In genomic region chr22:48237466-48237865, GRCh38 we compare ENCODE assay signal across 23 cellular contexts.
"Had no signal": no experiment of that assay in that cellular context is flagged by ENCODE, and none has a peak within 500 bp of the region (broad histone marks: within the 10 kb centered on the region; RNA-seq: fewer than 3 reads in every experiment).

No MANE protein-coding gene starts in this region.

- H2AFZ ChIP-seq: parathyroid adenoma had no signal

- DNase-seq: activated CD4-positive, alpha-beta T cell treated with anti-CD3 and anti-CD28 coated beads for 48 hours; activated CD4-positive, alpha-beta T cell treated with anti-CD3 and anti-CD28 coated beads, Interleukin-2, amount 50 U/mL, for 48 hours; activated effector memory CD4-positive, alpha-beta T cell treated with Interleukin-2 at 50 U/mL for 16 hours; activated naive CD4-positive, alpha-beta T cell treated with Interleukin-2 at 50 U/mL for 16 hours; anterior cingulate cortex; effector memory CD4-positive, alpha-beta T cell; left lung; lower lobe of right lung; psoas muscle; stimulated activated CD4-positive, alpha-beta T cell treated with anti-CD3 and anti-CD28 coated beads, Interleukin-2, amount 100 ng/mL, for 48 hours; stimulated activated naive CD4-positive, alpha-beta T cell treated with Interleukin-2 at 50 U/mL for 16 hours; trophoblast cell; uterus; WERI-Rb-1 had no signal

- ATAC-seq: activated CD4-positive, CD25-positive, alpha-beta regulatory T cell treated with anti-CD3 and anti-CD28 coated beads, Interleukin-2, amount 50 U/mL, for 24 hours; left lung; lower lobe of right lung; psoas muscle had no signal

- H3K27ac Mint-ChIP-seq: activated naive CD8-positive, alpha-beta T cell; nephron had no signal

- H3K4me3 Mint-ChIP-seq: activated naive CD8-positive, alpha-beta T cell; nephron had no signal

- H3K9me3 ChIP-seq: thoracic aorta had no signal

- H3K27me3 ChIP-seq: uterus had no signal

- H3K4me1 ChIP-seq: left lung, lower lobe of right lung, parathyroid adenoma, psoas muscle, uterus had no signal

- H3K9ac ChIP-seq: parathyroid adenoma had no signal

- H3K27ac ChIP-seq: left lung, lower lobe of right lung, parathyroid adenoma, psoas muscle, thoracic aorta, uterus, WERI-Rb-1 had no signal

- H3K36me3 ChIP-seq: left lung, lower lobe of right lung, thoracic aorta, uterus, WERI-Rb-1 had no signal

- H3K36me3 Mint-ChIP-seq: activated naive CD8-positive, alpha-beta T cell had no signal

- H3K79me2 ChIP-seq: parathyroid adenoma had no signal

- H3K4me3 ChIP-seq: left lung, lower lobe of right lung, psoas muscle, thoracic aorta, uterus had no signal

- FAIRE-seq: bronchial epithelial cell, colon, frontal cortex, islet of Langerhans had no signal
